Comparison of ENCODE assay signal across 10 cellular contexts in genomic region chr10:73857446-73857845, GRCh38. TPM values are rescaled to one million over a fixed set of nuclear protein-coding genes. Genes with fewer than 3 reads are reported as not detected.
DNase-seq lines count a peak whose midpoint lies in the region; TF ChIP-seq lines count a peak whose summit lies in the region.
"Had no signal": no experiment of that assay in that cellular context is flagged by ENCODE, and none has a peak within 500 bp of the region (broad histone marks: within the 10 kb centered on the region; RNA-seq: fewer than 3 reads in every experiment).

No MANE protein-coding gene starts in this region.

- H3K27me3 ChIP-seq in esophagus muscularis mucosa (no peaks in the 10 kb centered on the region), vagina (no peaks in the 10 kb centered on the region), MM.1S (replicated peaks; ENCODE audit: insufficient read depth, low read length) (no peaks in the 10 kb centered on the region), tibial nerve (no peaks in the 10 kb centered on the region)
- H3K27me3 ChIP-seq: cardiac muscle cell had no signal

- TF ChIP-seq EP300 in esophagus muscularis mucosa (IDR thresholded peaks at IDR 0.05) (no peak), tibial nerve (IDR thresholded peaks at IDR 0.05) (no peak)

- H3K4me1 ChIP-seq in esophagus muscularis mucosa, result peaks cover 5 to 100% (median 99%) of the 10 kb centered on the region in 4 donors
- H3K4me1 ChIP-seq in vagina, result peaks cover 52% of the 10 kb centered on the region
- H3K4me1 ChIP-seq in MM.1S (ENCODE audit: low read length), result no peaks in the 10 kb centered on the region
- H3K4me1 ChIP-seq in tibial nerve, result peaks cover 0 to 60% (median 21%) of the 10 kb centered on the region in 4 donors

- H3K79me2 ChIP-seq in MM.1S (ENCODE audit: low read length), result no peaks in the 10 kb centered on the region

- no peaks in the 10 kb centered on the region for H3K9me3 Mint-ChIP-seq in T-helper 2 cell treated with Interferon-gamma antibody and Interleukin-4, amounts not matched to agents 5 μg/mL and 100 μg/mL, for 36 hours
- H3K9me3 Mint-ChIP-seq: IgD-negative memory B cell had no signal

- H3K27me3 Mint-ChIP-seq in T-helper 2 cell treated with Interferon-gamma antibody and Interleukin-4, amounts not matched to agents 5 μg/mL and 100 μg/mL, for 36 hours (ENCODE audit: low read depth), result no peaks in the 10 kb centered on the region
- H3K27me3 Mint-ChIP-seq: IgD-negative memory B cell had no signal

- peaks cover 47% of the 10 kb centered on the region for H3K4me1 Mint-ChIP-seq in T-helper 2 cell treated with Interferon-gamma antibody and Interleukin-4, amounts not matched to agents 5 μg/mL and 100 μg/mL, for 36 hours (ENCODE audit: low read depth)

- H3K9me3 ChIP-seq in esophagus muscularis mucosa, result no peaks in the 10 kb centered on the region
- H3K9me3 ChIP-seq in vagina, result no peaks in the 10 kb centered on the region
- no peaks in the 10 kb centered on the region for H3K9me3 ChIP-seq in MM.1S (replicated peaks; ENCODE audit: insufficient read depth, low read length)
- H3K9me3 ChIP-seq in tibial nerve, result no peaks in the 10 kb centered on the region

- no peak overlapping the region for H2AFZ ChIP-seq in MM.1S (ENCODE audit: low read length)

- no peaks in the 10 kb centered on the region for H3F3A ChIP-seq in MM.1S (ENCODE audit: insufficient read depth, low read length)

- H3K27ac ChIP-seq in esophagus muscularis mucosa (replicated peaks in 1 of 4), result peak overlapping the region; percentile 86 to 93 (median 92)
- H3K27ac ChIP-seq in vagina, result peak overlapping the region; percentile 7
- H3K27ac ChIP-seq in MM.1S (ENCODE audit: low read length), result no peak overlapping the region
- H3K27ac ChIP-seq in tibial nerve, result peak overlapping the region in 2 of 4 donors; percentile 1 to 5
- H3K27ac ChIP-seq: cardiac muscle cell had no signal

- WGBS in esophagus muscularis mucosa, result 60% methylated on average over 10 of the region's 10 CpGs
- 73 to 76% methylated on average over 10 of the region's 10 CpGs for WGBS in tibial nerve, 2 donors

- no peak overlapping the region for H3K9ac ChIP-seq in MM.1S (ENCODE audit: low read length)

- H3K4me3 Mint-ChIP-seq in T-helper 2 cell treated with Interferon-gamma antibody and Interleukin-4, amounts not matched to agents 5 μg/mL and 100 μg/mL, for 36 hours, result peak overlapping the region; percentile 75
- H3K4me3 Mint-ChIP-seq: IgD-negative memory B cell had no signal

- TF ChIP-seq CTCF in esophagus muscularis mucosa (IDR thresholded peaks at IDR 0.05), result no peak
- TF ChIP-seq CTCF in vagina (IDR thresholded peaks at IDR 0.05), result no peak
- no peak for TF ChIP-seq CTCF in MM.1S (IDR thresholded peaks at IDR 0.05; ENCODE audit: low read length)
- no peak for TF ChIP-seq CTCF in tibial nerve (IDR thresholded peaks at IDR 0.05)

- H3K36me3 Mint-ChIP-seq in T-helper 2 cell treated with Interferon-gamma antibody and Interleukin-4, amounts not matched to agents 5 μg/mL and 100 μg/mL, for 36 hours (ENCODE audit: low read depth), result peaks cover 62% of the 10 kb centered on the region

- no peak overlapping the region for H3K4me2 ChIP-seq in MM.1S (ENCODE audit: low read depth, low read length)

- peak; percentile 26 for DNase-seq in stimulated activated naive CD4-positive, alpha-beta T cell treated with Interleukin-2 at 50 U/mL for 16 hours (lab: John Stamatoyannopoulos, UW)
- no peak for DNase-seq in stimulated activated naive CD4-positive, alpha-beta T cell (lab: John Stamatoyannopoulos, UW)
- peak; percentile 59 for DNase-seq in T-helper 2 cell treated with Interferon-gamma antibody and Interleukin-4, amounts not matched to agents 5 μg/mL and 100 μg/mL, for 36 hours (ENCODE audit: low spot score)
- no peak for DNase-seq in esophagus muscularis mucosa (ENCODE audit: extremely low spot score)
- no peak for DNase-seq in vagina (ENCODE audit: extremely low spot score in 2 of 2)
- DNase-seq in SKM-1 treated with dmso at 0.1 percent for 144 hours (lab: John Stamatoyannopoulos, UW; ENCODE audit: unreplicated experiment), result no peak
- DNase-seq in MM.1S, result no peak
- DNase-seq in tibial nerve (ENCODE audit: low spot score in 2 of 2), result no peak

- H3K36me3 ChIP-seq in esophagus muscularis mucosa, result peaks cover 11 to 57% (median 52%) of the 10 kb centered on the region in 4 donors
- peaks cover 0 to 24% of the 10 kb centered on the region in 2 donors for H3K36me3 ChIP-seq in vagina
- H3K36me3 ChIP-seq in MM.1S (replicated peaks; ENCODE audit: insufficient read depth, low read length), result no peaks in the 10 kb centered on the region
- peaks cover 0 to 45% (median 0%) of the 10 kb centered on the region in 3 donors for H3K36me3 ChIP-seq in tibial nerve

- intact Hi-C loops in esophagus muscularis mucosa (cut with DNase I), result no loop called here
- intact Hi-C loops in vagina (cut with DNase I), result no loop called here

- peak overlapping the region; percentile 90 for H3K27ac Mint-ChIP-seq in T-helper 2 cell treated with Interferon-gamma antibody and Interleukin-4, amounts not matched to agents 5 μg/mL and 100 μg/mL, for 36 hours
- H3K27ac Mint-ChIP-seq: IgD-negative memory B cell had no signal

- TF ChIP-seq POLR2A in esophagus muscularis mucosa (IDR thresholded peaks at IDR 0.05; ENCODE audit: low read depth) (no peak), vagina (IDR thresholded peaks at IDR 0.05) (no peak), tibial nerve (IDR thresholded peaks at IDR 0.05) (no peak)

- no peaks in the 10 kb centered on the region for H3K9me2 ChIP-seq in MM.1S (replicated peaks; ENCODE audit: insufficient read depth, low read length)

- H4K20me1 ChIP-seq in MM.1S (ENCODE audit: insufficient read depth, low read length), result no peaks in the 10 kb centered on the region

- no peak overlapping the region for H3K4me3 ChIP-seq in esophagus muscularis mucosa
- H3K4me3 ChIP-seq in vagina, result no peak overlapping the region
- no peak overlapping the region for H3K4me3 ChIP-seq in MM.1S (ENCODE audit: low read length)
- no peak overlapping the region for H3K4me3 ChIP-seq in tibial nerve
- H3K4me3 ChIP-seq: cardiac muscle cell had no signal

RNA-seq across cellular contexts. Expression of gene CAMK2G, which starts 16.9 kb away (rescaled TPM):
- 100 to 1,000 TPM in 3 of 4 donors, 10 to 100 TPM in 1; 96.4 to 201 (median 159) TPM for total RNA-seq in esophagus muscularis mucosa
- 48.9 TPM for total RNA-seq in vagina
- total RNA-seq in tibial nerve, result 10 to 100 TPM; 26.4 to 43.5 (median 35.1) TPM

RNA-seq across cellular contexts. Expression of gene NDST2, which starts 46.0 kb away (rescaled TPM):
- 10 to 100 TPM; 26.8 to 38.3 (median 31.1) TPM for total RNA-seq in esophagus muscularis mucosa
- total RNA-seq in vagina, result 52.8 TPM
- total RNA-seq in tibial nerve, result 10 to 100 TPM; 44.8 to 99.3 (median 61.7) TPM

RNA-seq across cellular contexts. Expression of gene PLAU, which starts 53.5 kb away (rescaled TPM):
- total RNA-seq in esophagus muscularis mucosa (10 to 100 TPM in 1 of 4 donors, 1 to 10 TPM in 3; 4.2 to 38.3 (median 6.9) TPM), vagina (18.2 TPM), tibial nerve (1 to 10 TPM; 2.5 to 7.8 (median 3.5) TPM)

Comparison
In these comparisons a context has a peak if more than half of its experiments do, and no peak if none do; other contexts are left out.
1. DNase-seq: peak in stimulated activated naive CD4-positive, alpha-beta T cell treated with Interleukin-2 at 50 U/mL for 16 hours (single experiment) and T-helper 2 cell treated with Interferon-gamma antibody and Interleukin-4, amounts not matched to agents 5 μg/mL and 100 μg/mL, for 36 hours (single experiment); none in stimulated activated naive CD4-positive, alpha-beta T cell (0 of 6), esophagus muscularis mucosa (single experiment), vagina (0 of 2), SKM-1 treated with dmso at 0.1 percent for 144 hours (single experiment), MM.1S (single experiment) and tibial nerve (0 of 2).